8 cellular contexts compared by ENCODE assay signal in genomic region chr9:7597716-7598115, GRCh38.
"Had no signal": no experiment of that assay in that cellular context is flagged by ENCODE, and none has a peak within 500 bp of the region (broad histone marks: within the 10 kb centered on the region; RNA-seq: fewer than 3 reads in every experiment).

No MANE protein-coding gene starts in this region.

- H3K4me3 ChIP-seq: GM12878 had no signal

- DNase-seq: GDM1, GF-D8 had no signal

- FAIRE-seq: G401.6, GM12878, GM12891, GM12892, GM18507, GM19239 had no signal
